Comparison of ENCODE assay signal across 19 cellular contexts in the genomic region with DNA sequence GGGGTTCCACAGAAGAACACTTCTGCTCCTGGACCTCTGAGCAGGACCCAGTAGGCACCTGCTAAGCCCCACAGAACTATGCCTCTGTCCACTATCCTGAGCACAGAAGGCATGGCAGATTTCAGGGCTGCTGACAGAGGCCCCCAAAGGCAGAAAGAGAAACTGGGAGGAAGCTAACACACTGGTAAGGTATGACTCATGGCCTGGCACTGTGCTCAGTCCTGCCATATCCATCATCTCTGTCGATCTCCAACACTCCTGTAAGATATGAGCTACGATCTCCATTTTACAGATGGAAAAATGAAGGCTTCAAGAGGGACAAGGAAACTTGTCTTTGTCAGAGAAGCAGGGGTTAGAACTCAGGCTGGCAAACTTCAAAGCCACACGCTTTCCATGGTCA.
"Had no signal": no experiment of that assay in that cellular context is flagged by ENCODE, and none has a peak within 500 bp of the region (broad histone marks: within the 10 kb centered on the region; RNA-seq: fewer than 3 reads in every experiment).

No MANE protein-coding gene starts in this region.

- H3K27me3 Mint-ChIP-seq: activated CD4-positive, alpha-beta T cell treated with anti-CD3 and anti-CD28 coated beads, Interleukin-2, amount 10 ng/mL, durations not matched to agents 7 days and 5 days had no signal

- DNase-seq: activated CD4-positive, alpha-beta memory T cell treated with anti-CD3 and anti-CD28 coated beads, Interleukin-2, amount 10 ng/mL, durations not matched to agents 7 days and 5 days; activated CD4-positive, alpha-beta T cell treated with anti-CD3 and anti-CD28 coated beads, Interleukin-2, amount 10 ng/mL, durations not matched to agents 7 days and 5 days; activated gamma-delta T cell treated with Interleukin-2 at 50 U/mL for 16 hours; activated naive CD4-positive, alpha-beta T cell treated with anti-CD3 and anti-CD28 coated beads, Interleukin-2, amount 50 U/mL, for 16 hours; activated T-cell treated with anti-CD3 and anti-CD28 coated beads, Interleukin-2, amount 50 U/mL, for 4 hours; effector CD8-positive, alpha-beta T cell; glutamatergic neuron; islet precursor cell; left ventricle myocardium inferior; nucleus accumbens; pancreas; psoas muscle; stimulated activated naive CD4-positive, alpha-beta T cell treated with Interleukin-2 at 50 U/mL for 16 hours; T-helper 9 cell; uterus had no signal

- H3K36me3 Mint-ChIP-seq: type B pancreatic cell had no signal

- H3K4me1 Mint-ChIP-seq: activated CD4-positive, alpha-beta memory T cell treated with anti-CD3 and anti-CD28 coated beads, Interleukin-2, amount 10 ng/mL, durations not matched to agents 7 days and 5 days; activated CD4-positive, alpha-beta T cell treated with anti-CD3 and anti-CD28 coated beads, Interleukin-2, amount 10 ng/mL, durations not matched to agents 7 days and 5 days; activated T-helper 17 cell treated with anti-CD3 and anti-CD28 coated beads, Interleukin-2, amount 50 U/mL, for 72 hours; central memory CD8-positive, alpha-beta T cell had no signal

- ATAC-seq: activated CD4-positive, CD25-positive, alpha-beta regulatory T cell treated with anti-CD3 and anti-CD28 coated beads, Interleukin-2, amount 50 U/mL, for 24 hours; activated T-cell treated with anti-CD3 and anti-CD28 coated beads, Interleukin-2, amount 50 U/mL, for 4 hours; activated T-helper 17 cell treated with anti-CD3 and anti-CD28 coated beads, Interleukin-2, amount 50 U/mL, for 72 hours; pancreas; psoas muscle had no signal

- H3K4me3 Mint-ChIP-seq: activated CD4-positive, alpha-beta memory T cell treated with anti-CD3 and anti-CD28 coated beads, Interleukin-2, amount 10 ng/mL, durations not matched to agents 7 days and 5 days; activated CD4-positive, alpha-beta T cell treated with anti-CD3 and anti-CD28 coated beads, Interleukin-2, amount 10 ng/mL, durations not matched to agents 7 days and 5 days; activated T-cell treated with anti-CD3 and anti-CD28 coated beads, Interleukin-2, amount 50 U/mL, for 4 hours; activated T-helper 17 cell treated with anti-CD3 and anti-CD28 coated beads, Interleukin-2, amount 50 U/mL, for 72 hours; central memory CD8-positive, alpha-beta T cell; type B pancreatic cell had no signal

- H3K9me3 Mint-ChIP-seq: activated CD4-positive, alpha-beta memory T cell treated with anti-CD3 and anti-CD28 coated beads, Interleukin-2, amount 10 ng/mL, durations not matched to agents 7 days and 5 days; activated CD4-positive, alpha-beta T cell treated with anti-CD3 and anti-CD28 coated beads, Interleukin-2, amount 10 ng/mL, durations not matched to agents 7 days and 5 days; activated T-cell treated with anti-CD3 and anti-CD28 coated beads, Interleukin-2, amount 50 U/mL, for 4 hours; activated T-helper 17 cell treated with anti-CD3 and anti-CD28 coated beads, Interleukin-2, amount 50 U/mL, for 72 hours; central memory CD8-positive, alpha-beta T cell; type B pancreatic cell had no signal

- H3K27ac Mint-ChIP-seq: activated CD4-positive, alpha-beta memory T cell treated with anti-CD3 and anti-CD28 coated beads, Interleukin-2, amount 10 ng/mL, durations not matched to agents 7 days and 5 days; activated CD4-positive, alpha-beta T cell treated with anti-CD3 and anti-CD28 coated beads, Interleukin-2, amount 10 ng/mL, durations not matched to agents 7 days and 5 days; activated T-helper 17 cell treated with anti-CD3 and anti-CD28 coated beads, Interleukin-2, amount 50 U/mL, for 72 hours; type B pancreatic cell had no signal
